Comparison of ENCODE assay signal across 24 cellular contexts in genomic region chr2:58562281-58562680, GRCh38.
DNase-seq lines count a peak whose midpoint lies in the region; ATAC-seq and TF ChIP-seq lines count a peak whose summit lies in the region.
"Had no signal": no experiment of that assay in that cellular context is flagged by ENCODE, and none has a peak within 500 bp of the region (broad histone marks: within the 10 kb centered on the region; RNA-seq: fewer than 3 reads in every experiment).

No MANE protein-coding gene starts in this region.

- H3K4me2 ChIP-seq in mesenchymal stem cell (ENCODE audit: low read length, poor library complexity, severe bottlenecking): no peak overlapping the region

- H3K4me3 Mint-ChIP-seq in activated T-helper 17 cell treated with anti-CD3 and anti-CD28 coated beads, Interleukin-2, amount 50 U/mL, for 72 hours: no peak overlapping the region
- H3K4me3 Mint-ChIP-seq: CD14-positive monocyte; naive B cell; stimulated activated memory B cell treated with anti-CD40 and anti-IgM and Interleukin-4, amounts not matched to agents 10 μg/mL and 1 μg/mL and 100 μg/mL, for 72 hours had no signal

- H3K27ac ChIP-seq in mesenchymal stem cell (ENCODE audit: low read length, poor library complexity, severe bottlenecking): no peak overlapping the region
- H3K27ac ChIP-seq: WERI-Rb-1 had no signal

- no peak overlapping the region for H2BK15ac ChIP-seq in mesenchymal stem cell (ENCODE audit: low read depth, poor library complexity, severe bottlenecking)

- H3K27ac Mint-ChIP-seq in activated T-helper 17 cell treated with anti-CD3 and anti-CD28 coated beads, Interleukin-2, amount 50 U/mL, for 72 hours: no peak overlapping the region
- H3K27ac Mint-ChIP-seq: CD14-positive monocyte; naive B cell; stimulated activated memory B cell treated with anti-CD40 and anti-IgM and Interleukin-4, amounts not matched to agents 10 μg/mL and 1 μg/mL and 100 μg/mL, for 72 hours had no signal

- no peak overlapping the region for H3K23ac ChIP-seq in mesenchymal stem cell (ENCODE audit: low read length in 2 of 2)

- no peak overlapping the region for H2BK120ac ChIP-seq in mesenchymal stem cell (ENCODE audit: low read depth, low read length)

- no peaks in the 10 kb centered on the region for H3K4me1 ChIP-seq in mesenchymal stem cell (ENCODE audit: control insufficient read depth, insufficient read depth, low read depth, low read length)

- H4K8ac ChIP-seq in mesenchymal stem cell (ENCODE audit: low read length): no peak overlapping the region

- WGBS in mesenchymal stem cell: 0% methylated on average over 1 of the region's 2 CpGs

- no peak overlapping the region for H2AFZ ChIP-seq in mesenchymal stem cell (ENCODE audit: low read depth, low read length)

- H3K27me3 ChIP-seq in mesenchymal stem cell (ENCODE audit: control insufficient read depth in 1 of 2, insufficient read depth in 1 of 2, low read length in 2 of 2): no peaks in the 10 kb centered on the region

- no peak for ATAC-seq in activated T-helper 17 cell treated with anti-CD3 and anti-CD28 coated beads, Interleukin-2, amount 50 U/mL, for 72 hours (replicated peaks)
- ATAC-seq in HG02870 (IDR thresholded peaks at IDR 0.05; ENCODE audit: unreplicated experiment) (no peak), GM18519 (IDR thresholded peaks at IDR 0.05; ENCODE audit: low FRiP score, unreplicated experiment) (no peak)
- ATAC-seq: stimulated activated memory B cell treated with anti-CD40 and anti-IgM and Interleukin-4, amounts not matched to agents 10 μg/mL and 1 μg/mL and 100 μg/mL, for 72 hours had no signal

- TF ChIP-seq CTCF in astrocyte of the cerebellum (IDR thresholded peaks at IDR 0.05; ENCODE audit: low read depth, low read length, missing control alignments): no peak

- no peaks in the 10 kb centered on the region for H3K36me3 ChIP-seq in mesenchymal stem cell (ENCODE audit: control insufficient read depth in 1 of 2, insufficient read depth in 2 of 2, low read depth in 1 of 2, low read length in 2 of 2)
- H3K36me3 ChIP-seq: WERI-Rb-1 had no signal

- H3K36me3 Mint-ChIP-seq in activated T-helper 17 cell treated with anti-CD3 and anti-CD28 coated beads, Interleukin-2, amount 50 U/mL, for 72 hours (ENCODE audit: low read depth): no peaks in the 10 kb centered on the region
- H3K36me3 Mint-ChIP-seq: CD14-positive monocyte; naive B cell; stimulated activated memory B cell treated with anti-CD40 and anti-IgM and Interleukin-4, amounts not matched to agents 10 μg/mL and 1 μg/mL and 100 μg/mL, for 72 hours had no signal

- H3K79me1 ChIP-seq in mesenchymal stem cell (replicated peaks; ENCODE audit: low read length, poor library complexity, severe bottlenecking): no peaks in the 10 kb centered on the region

- peaks cover 4% of the 10 kb centered on the region for H3K27me3 Mint-ChIP-seq in activated T-helper 17 cell treated with anti-CD3 and anti-CD28 coated beads, Interleukin-2, amount 50 U/mL, for 72 hours
- H3K27me3 Mint-ChIP-seq: naive B cell; stimulated activated memory B cell treated with anti-CD40 and anti-IgM and Interleukin-4, amounts not matched to agents 10 μg/mL and 1 μg/mL and 100 μg/mL, for 72 hours had no signal

- no peak overlapping the region for H3K14ac ChIP-seq in mesenchymal stem cell (ENCODE audit: low read length in 2 of 2)

- H3K9me3 ChIP-seq in mesenchymal stem cell (ENCODE audit: control insufficient read depth, low read length): no peaks in the 10 kb centered on the region

- no peak overlapping the region for H3K4me3 ChIP-seq in astrocyte of the cerebellum (ENCODE audit: low read depth, low read length)
- H3K4me3 ChIP-seq in mesenchymal stem cell (ENCODE audit: insufficient read depth in 1 of 2, low read depth in 1 of 2, low read length in 2 of 2): no peak overlapping the region

- H3K18ac ChIP-seq in mesenchymal stem cell (ENCODE audit: low read depth in 1 of 2, low read length in 2 of 2): no peak overlapping the region

- no peak overlapping the region for H4K91ac ChIP-seq in mesenchymal stem cell (ENCODE audit: low read length)

- no peak overlapping the region for H3K4ac ChIP-seq in mesenchymal stem cell (ENCODE audit: low read depth in 1 of 2, low read length in 2 of 2)

- no peak overlapping the region for H3K9ac ChIP-seq in mesenchymal stem cell (ENCODE audit: low read length)

- DNase-seq in AG20443 (ENCODE audit: low spot score) (peak; percentile 16), HT-29 (ENCODE audit: low spot score) (peak; percentile 6), astrocyte of the cerebellum (ENCODE audit: low read depth) (peak; percentile 69), mesenchymal stem cell (peak; percentile 14), NCI-H1930 (lab: John Stamatoyannopoulos, UW) (no peak)
- DNase-seq: activated naive CD4-positive, alpha-beta T cell treated with anti-CD3 and anti-CD28 coated beads, Interleukin-2, amount 50 U/mL, for 16 hours; anterior cingulate cortex; cerebellar nuclear complex; DMS 273 treated with DMSO at 0.1 percent for 48 hours; GDM1; mesendoderm; naive B cell; NCI-H1092 treated with DMSO at 0.1 percent for 48 hours; NCI-H2029; NCI-H2227 treated with DMSO at 0.1 percent for 48 hours; NCI-H82; nucleus accumbens; stimulated activated CD4-positive, alpha-beta T cell treated with anti-CD3 and anti-CD28 coated beads, Interleukin-2, amount 100 ng/mL, for 48 hours; WERI-Rb-1 had no signal

- H2BK5ac ChIP-seq in mesenchymal stem cell (ENCODE audit: low read depth, low read length, poor library complexity, severe bottlenecking): no peak overlapping the region

- in situ Hi-C loops in astrocyte of the cerebellum (cut with HindIII; ENCODE audit: low sequenced_read_pairs): no loop called here

- no peaks in the 10 kb centered on the region for H3K9me3 Mint-ChIP-seq in activated T-helper 17 cell treated with anti-CD3 and anti-CD28 coated beads, Interleukin-2, amount 50 U/mL, for 72 hours
- H3K9me3 Mint-ChIP-seq: naive B cell; stimulated activated memory B cell treated with anti-CD40 and anti-IgM and Interleukin-4, amounts not matched to agents 10 μg/mL and 1 μg/mL and 100 μg/mL, for 72 hours had no signal

- H2BK12ac ChIP-seq in mesenchymal stem cell (ENCODE audit: low read length in 2 of 2): no peak overlapping the region

- H2AK5ac ChIP-seq in mesenchymal stem cell (ENCODE audit: low read length, severe bottlenecking): no peak overlapping the region

- no peaks in the 10 kb centered on the region for H3K4me1 Mint-ChIP-seq in activated T-helper 17 cell treated with anti-CD3 and anti-CD28 coated beads, Interleukin-2, amount 50 U/mL, for 72 hours
- H3K4me1 Mint-ChIP-seq: CD14-positive monocyte; naive B cell; stimulated activated memory B cell treated with anti-CD40 and anti-IgM and Interleukin-4, amounts not matched to agents 10 μg/mL and 1 μg/mL and 100 μg/mL, for 72 hours had no signal

Comparison
In these comparisons a context has a peak if more than half of its experiments do, and no peak if none do; other contexts are left out.
1. DNase-seq: peak in AG20443 (single experiment), HT-29 (single experiment), astrocyte of the cerebellum (single experiment) and mesenchymal stem cell (single experiment); none in NCI-H1930 (0 of 2).